In the genomic region with DNA sequence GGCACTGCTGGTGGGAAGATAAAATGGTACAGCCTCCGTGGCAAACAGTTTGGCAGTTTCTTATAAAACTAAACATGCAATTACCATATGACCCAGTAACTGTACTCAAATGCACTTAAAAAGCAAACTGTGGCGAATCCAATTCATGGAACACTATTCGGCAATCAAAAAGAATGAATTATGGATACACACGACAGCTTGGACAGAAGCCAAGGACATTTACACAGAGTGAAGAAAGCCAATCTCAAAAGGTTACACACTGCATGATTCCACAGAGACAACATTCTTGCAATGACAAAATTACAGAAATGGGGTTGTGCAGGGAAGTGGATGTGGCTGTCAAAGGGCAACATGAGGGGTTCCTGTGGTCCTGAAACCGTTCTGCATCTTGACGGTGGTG, we compare ENCODE assay signal across 18 cellular contexts.
"Had no signal": no experiment of that assay in that cellular context is flagged by ENCODE, and none has a peak within 500 bp of the region (broad histone marks: within the 10 kb centered on the region; RNA-seq: fewer than 3 reads in every experiment).

No MANE protein-coding gene starts in this region.

- H3K36me3 ChIP-seq: esophagus muscularis mucosa, gastroesophageal sphincter, heart right ventricle, left ventricle myocardium inferior, stomach, vagina had no signal

- DNase-seq: activated CD4-positive, alpha-beta T cell treated with anti-CD3 and anti-CD28 coated beads, Interleukin-2, amount 10 ng/mL, durations not matched to agents 7 days and 5 days; activated CD8-positive, alpha-beta T cell treated with anti-CD3 and anti-CD28 coated beads, Interleukin-2, amount 10 ng/mL, durations not matched to agents 7 days and 5 days; activated naive CD4-positive, alpha-beta T cell treated with anti-CD3 and anti-CD28 coated beads for 36 hours; activated T-cell treated with anti-CD3 and anti-CD28 coated beads, Interleukin-2, amount 50 U/mL, for 24 hours; effector CD4-positive, alpha-beta T cell; heart right ventricle; immature natural killer cell; kidney glomerular epithelial cell; left ventricle myocardium inferior; mammary epithelial cell; psoas muscle; stimulated activated CD4-positive, alpha-beta T cell treated with anti-CD3 and anti-CD28 coated beads, Interleukin-15, amount 100 ng/mL, for 24 hours; stimulated activated CD4-positive, alpha-beta T cell treated with anti-CD3 and anti-CD28 coated beads, Interleukin-2, amount 100 ng/mL, for 48 hours; stomach had no signal

- H3K4me3 ChIP-seq: esophagus muscularis mucosa, gastroesophageal sphincter, heart right ventricle, left ventricle myocardium inferior, psoas muscle, skin epidermis, stomach, vagina had no signal

- H3K9me3 ChIP-seq: esophagus muscularis mucosa, gastroesophageal sphincter, heart right ventricle, left ventricle myocardium inferior, psoas muscle, stomach, vagina had no signal

- H3K27ac ChIP-seq: esophagus muscularis mucosa, gastroesophageal sphincter, heart right ventricle, left ventricle myocardium inferior, psoas muscle, skin epidermis, stomach, vagina had no signal

- H3K27me3 ChIP-seq: vagina had no signal
